Comparison of ENCODE assay signal across 1 cellular context in the genomic region with DNA sequence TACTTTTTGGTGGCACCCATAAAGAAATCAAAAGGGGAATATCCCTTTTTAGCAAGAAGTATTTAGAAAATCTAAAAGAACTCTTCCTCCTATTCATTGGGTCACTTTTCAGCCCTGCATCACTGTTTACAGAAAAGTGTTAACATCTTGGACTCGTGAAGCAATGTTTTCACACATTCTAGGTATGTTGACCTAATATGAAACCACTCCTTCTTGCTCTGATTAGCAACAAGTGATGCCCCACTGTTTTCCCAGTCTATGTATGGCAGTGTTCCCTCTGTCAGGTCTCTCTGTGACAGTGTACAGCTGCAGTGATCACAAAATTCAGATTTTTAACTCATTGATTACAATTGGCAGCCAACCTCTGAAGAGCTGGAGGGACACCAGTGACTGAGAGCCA.
TF ChIP-seq lines count a peak whose summit lies in the region.

No MANE protein-coding gene starts in this region.

TF ChIP-seq in HCT116, 20 proteins besides CTCF, POLR2A, EP300 and RAD21:
- TF ChIP-seq SIN3A (IDR thresholded peaks at IDR 0.05; ENCODE audit: low read depth), result no peak
- no peak for TF ChIP-seq CBX3 (IDR thresholded peaks at IDR 0.05; ENCODE audit: low read depth)
- TF ChIP-seq POLR2AphosphoS5 (IDR thresholded peaks at IDR 0.05; ENCODE audit: low read depth, low read length), result no peak
- TF ChIP-seq ZNF274 (IDR thresholded peaks at IDR 0.05; ENCODE audit: low read depth, low read length), result no peak
- no peak for TF ChIP-seq MAX (IDR thresholded peaks at IDR 0.05)
- no peak for TF ChIP-seq JUND (IDR thresholded peaks at IDR 0.05)
- no peak for TF ChIP-seq YY1 (IDR thresholded peaks at IDR 0.05; ENCODE audit: extremely low read depth, insufficient replicate concordance, low read depth, low read length)
- TF ChIP-seq CEBPB (IDR thresholded peaks at IDR 0.05; ENCODE audit: low read depth), result no peak
- no peak for TF ChIP-seq ZFX (IDR thresholded peaks at IDR 0.05)
- TF ChIP-seq, protein P1, sequence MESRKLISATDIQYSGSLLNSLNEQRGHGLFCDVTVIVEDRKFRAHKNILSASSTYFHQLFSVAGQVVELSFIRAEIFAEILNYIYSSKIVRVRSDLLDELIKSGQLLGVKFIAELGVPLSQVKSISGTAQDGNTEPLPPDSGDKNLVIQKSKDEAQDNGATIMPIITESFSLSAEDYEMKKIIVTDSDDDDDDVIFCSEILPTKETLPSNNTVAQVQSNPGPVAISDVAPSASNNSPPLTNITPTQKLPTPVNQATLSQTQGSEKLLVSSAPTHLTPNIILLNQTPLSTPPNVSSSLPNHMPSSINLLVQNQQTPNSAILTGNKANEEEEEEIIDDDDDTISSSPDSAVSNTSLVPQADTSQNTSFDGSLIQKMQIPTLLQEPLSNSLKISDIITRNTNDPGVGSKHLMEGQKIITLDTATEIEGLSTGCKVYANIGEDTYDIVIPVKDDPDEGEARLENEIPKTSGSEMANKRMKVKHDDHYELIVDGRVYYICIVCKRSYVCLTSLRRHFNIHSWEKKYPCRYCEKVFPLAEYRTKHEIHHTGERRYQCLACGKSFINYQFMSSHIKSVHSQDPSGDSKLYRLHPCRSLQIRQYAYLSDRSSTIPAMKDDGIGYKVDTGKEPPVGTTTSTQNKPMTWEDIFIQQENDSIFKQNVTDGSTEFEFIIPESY (IDR thresholded peaks at IDR 0.05; ENCODE audit: extremely low read depth, insufficient replicate concordance, low read length), result no peak
- TF ChIP-seq TCF7L2 (IDR thresholded peaks at IDR 0.05; ENCODE audit: borderline replicate concordance, extremely low read depth, insufficient read depth, insufficient read length), result no peak
- no peak for TF ChIP-seq EGR1 (IDR thresholded peaks at IDR 0.05; ENCODE audit: low read depth)
- no peak for TF ChIP-seq EZH2phosphoT487 (IDR thresholded peaks at IDR 0.05; ENCODE audit: borderline replicate concordance)
- TF ChIP-seq SP1 (IDR thresholded peaks at IDR 0.05; ENCODE audit: low read depth), result no peak
- TF ChIP-seq EZH2 (IDR thresholded peaks at IDR 0.05), result no peak
- no peak for TF ChIP-seq ELF1 (IDR thresholded peaks at IDR 0.05; ENCODE audit: borderline replicate concordance, low read depth)
- TF ChIP-seq SRF (IDR thresholded peaks at IDR 0.05; ENCODE audit: low read depth), result no peak
